ENCODE assay signal across 14 cellular contexts in genomic region chr19:43581467-43581866, GRCh38. TPM values are rescaled to one million over a fixed set of nuclear protein-coding genes. Genes with fewer than 3 reads are reported as not detected.
DNase-seq lines count a peak whose midpoint lies in the region; ATAC-seq, FAIRE-seq and TF ChIP-seq lines count a peak whose summit lies in the region.
"Had no signal": no experiment of that assay in that cellular context is flagged by ENCODE, and none has a peak within 500 bp of the region (broad histone marks: within the 10 kb centered on the region; RNA-seq: fewer than 3 reads in every experiment).

No MANE protein-coding gene starts in this region.

- H3K4me1 Mint-ChIP-seq in activated CD4-positive, alpha-beta T cell treated with anti-CD3 and anti-CD28 coated beads, Interleukin-2, amount 10 ng/mL, durations not matched to agents 7 days and 5 days = peaks cover 41% of the 10 kb centered on the region
- peaks cover 64% of the 10 kb centered on the region for H3K4me1 Mint-ChIP-seq in activated CD8-positive, alpha-beta T cell treated with anti-CD3 and anti-CD28 coated beads, Interleukin-2, amount 10 ng/mL, durations not matched to agents 7 days and 5 days (ENCODE audit: low read depth)

- H3K9me3 ChIP-seq in kidney (ENCODE audit: control insufficient read depth in 1 of 2, low read length in 2 of 2) = no peaks in the 10 kb centered on the region
- no peaks in the 10 kb centered on the region for H3K9me3 ChIP-seq in stomach smooth muscle (ENCODE audit: control insufficient read depth in 2 of 2, low read length in 2 of 2)
- H3K9me3 ChIP-seq: adrenal gland had no signal

- POLR2A ChIA-PET in activated CD4-positive, alpha-beta T cell treated with anti-CD3 and anti-CD28 coated beads, Interleukin-2, amount 10 ng/mL, durations not matched to agents 7 days and 5 days (lab: Charles Lee) = interaction anchor here (1.3 kb wide), 1 partner anchor 26 kb away, joined by 4 read pairs; no protein-coding TSS in a partner anchor
- POLR2A ChIA-PET in activated CD8-positive, alpha-beta T cell treated with anti-CD3 and anti-CD28 coated beads, Interleukin-2, amount 10 ng/mL, durations not matched to agents 7 days and 5 days (lab: Charles Lee) = interaction anchor here (0.6 kb wide), 1 partner anchor 52 kb away, joined by 3 read pairs; no protein-coding TSS in a partner anchor

- no peak for DNase-seq in activated CD4-positive, alpha-beta T cell treated with anti-CD3 and anti-CD28 coated beads, Interleukin-2, amount 10 ng/mL, durations not matched to agents 7 days and 5 days
- no peak for DNase-seq in activated CD4-positive, alpha-beta T cell treated with anti-CD3 and anti-CD28 coated beads for 48 hours
- DNase-seq in activated CD8-positive, alpha-beta T cell treated with anti-CD3 and anti-CD28 coated beads, Interleukin-2, amount 10 ng/mL, durations not matched to agents 7 days and 5 days = no peak
- DNase-seq in kidney = peak; percentile 42
- no peak for DNase-seq in cerebellar nuclear complex (lab: John Stamatoyannopoulos, UW)
- DNase-seq: activated CD4-positive, alpha-beta T cell treated with anti-CD3 and anti-CD28 coated beads for 36 hours; naive B cell; SIG-M5; stimulated activated CD4-positive, alpha-beta T cell treated with anti-CD3 and anti-CD28 coated beads, Interleukin-2, amount 100 ng/mL, for 48 hours had no signal

- H3K27me3 Mint-ChIP-seq in activated CD4-positive, alpha-beta T cell treated with anti-CD3 and anti-CD28 coated beads, Interleukin-2, amount 10 ng/mL, durations not matched to agents 7 days and 5 days = no peaks in the 10 kb centered on the region
- H3K27me3 Mint-ChIP-seq in activated CD8-positive, alpha-beta T cell treated with anti-CD3 and anti-CD28 coated beads, Interleukin-2, amount 10 ng/mL, durations not matched to agents 7 days and 5 days (ENCODE audit: low read depth) = no peaks in the 10 kb centered on the region
- H3K27me3 Mint-ChIP-seq: activated CD4-positive, alpha-beta T cell treated with anti-CD3 and anti-CD28 coated beads for 36 hours; naive B cell had no signal

- H3K36me3 Mint-ChIP-seq in activated CD4-positive, alpha-beta T cell treated with anti-CD3 and anti-CD28 coated beads, Interleukin-2, amount 10 ng/mL, durations not matched to agents 7 days and 5 days (ENCODE audit: low read depth) = no peaks in the 10 kb centered on the region
- H3K36me3 Mint-ChIP-seq in activated CD8-positive, alpha-beta T cell treated with anti-CD3 and anti-CD28 coated beads, Interleukin-2, amount 10 ng/mL, durations not matched to agents 7 days and 5 days (ENCODE audit: low read depth) = peaks cover 19% of the 10 kb centered on the region

- H3K4me1 ChIP-seq in kidney (ENCODE audit: control insufficient read depth in 1 of 2, insufficient read depth in 1 of 2, low read depth in 1 of 2, low read length in 2 of 2) = peaks cover 17 to 29% of the 10 kb centered on the region in 2 donors
- H3K4me1 ChIP-seq in stomach smooth muscle (ENCODE audit: control insufficient read depth, insufficient read depth, low read length) = peaks cover 17% of the 10 kb centered on the region

- no peak overlapping the region for H3K4me3 Mint-ChIP-seq in activated CD4-positive, alpha-beta T cell treated with anti-CD3 and anti-CD28 coated beads, Interleukin-2, amount 10 ng/mL, durations not matched to agents 7 days and 5 days
- H3K4me3 Mint-ChIP-seq in activated CD8-positive, alpha-beta T cell treated with anti-CD3 and anti-CD28 coated beads, Interleukin-2, amount 10 ng/mL, durations not matched to agents 7 days and 5 days = peak overlapping the region; percentile 85
- H3K4me3 Mint-ChIP-seq: activated CD4-positive, alpha-beta T cell treated with anti-CD3 and anti-CD28 coated beads for 36 hours had no signal

- H3K27ac Mint-ChIP-seq in activated CD4-positive, alpha-beta T cell treated with anti-CD3 and anti-CD28 coated beads, Interleukin-2, amount 10 ng/mL, durations not matched to agents 7 days and 5 days = peak overlapping the region; percentile 28
- H3K27ac Mint-ChIP-seq in activated CD8-positive, alpha-beta T cell treated with anti-CD3 and anti-CD28 coated beads, Interleukin-2, amount 10 ng/mL, durations not matched to agents 7 days and 5 days = peak overlapping the region; percentile 92
- H3K27ac Mint-ChIP-seq: activated CD4-positive, alpha-beta T cell treated with anti-CD3 and anti-CD28 coated beads for 36 hours had no signal

- H3K9ac ChIP-seq in kidney (ENCODE audit: low read length in 2 of 2) (peak overlapping the region in 1 of 2 donors; percentile 51), stomach smooth muscle (ENCODE audit: low read length in 2 of 2) (peak overlapping the region; percentile 47 to 82)

- peak overlapping the region; percentile 56 to 71 for H3K4me3 ChIP-seq in kidney (ENCODE audit: low read length in 2 of 2)
- peak overlapping the region; percentile 83 to 91 for H3K4me3 ChIP-seq in stomach smooth muscle (ENCODE audit: low read length in 2 of 2)

- H3K27ac ChIP-seq in kidney (ENCODE audit: low read depth in 2 of 2, low read length in 2 of 2) (peak overlapping the region in 1 of 2 donors; percentile 41), stomach smooth muscle (ENCODE audit: low read length) (peak overlapping the region; percentile 41)

- H3K27me3 ChIP-seq in stomach smooth muscle (ENCODE audit: control insufficient read depth in 1 of 2, insufficient read depth in 2 of 2, low read length in 2 of 2) = no peaks in the 10 kb centered on the region
- H3K27me3 ChIP-seq: adrenal gland had no signal

- no peak for FAIRE-seq in kidney (lab: Jason Lieb, UNC)

- no peaks in the 10 kb centered on the region for H3K9me3 Mint-ChIP-seq in activated CD4-positive, alpha-beta T cell treated with anti-CD3 and anti-CD28 coated beads, Interleukin-2, amount 10 ng/mL, durations not matched to agents 7 days and 5 days
- H3K9me3 Mint-ChIP-seq in activated CD8-positive, alpha-beta T cell treated with anti-CD3 and anti-CD28 coated beads, Interleukin-2, amount 10 ng/mL, durations not matched to agents 7 days and 5 days (ENCODE audit: insufficient read depth) = no peaks in the 10 kb centered on the region
- H3K9me3 Mint-ChIP-seq: naive B cell had no signal

- H3K36me3 ChIP-seq in kidney (ENCODE audit: control insufficient read depth in 1 of 2, insufficient read depth in 2 of 2, low read length in 2 of 2) (no peaks in the 10 kb centered on the region), stomach smooth muscle (ENCODE audit: control insufficient read depth in 2 of 2, insufficient read depth in 2 of 2, low read length in 2 of 2) (peaks cover 3 to 5% of the 10 kb centered on the region in 2 donors)
- H3K36me3 ChIP-seq: adrenal gland had no signal

- ATAC-seq in activated CD8-positive, alpha-beta T cell treated with anti-CD3 and anti-CD28 coated beads, Interleukin-2, amount 10 ng/mL, durations not matched to agents 7 days and 5 days = no peak
- no peak for ATAC-seq in GM21526 (IDR thresholded peaks at IDR 0.05; ENCODE audit: low FRiP score, unreplicated experiment)
- no peak for ATAC-seq in HG03196 (IDR thresholded peaks at IDR 0.05; ENCODE audit: unreplicated experiment)
- ATAC-seq: activated CD4-positive, alpha-beta T cell treated with anti-CD3 and anti-CD28 coated beads for 36 hours had no signal

- TF ChIP-seq CTCF in kidney (IDR thresholded peaks at IDR 0.05; ENCODE audit: borderline replicate concordance, extremely low read depth, insufficient read depth) = no peak

- intact Hi-C loops in kidney (cut with DNase I) = no loop called here

- CTCF ChIA-PET in activated CD4-positive, alpha-beta T cell treated with anti-CD3 and anti-CD28 coated beads, Interleukin-2, amount 10 ng/mL, durations not matched to agents 7 days and 5 days (lab: Charles Lee) = interaction anchor here (2.2 to 4.7 kb wide), 2 partner anchors 13 kb away, joined by 14 to 34 read pairs; partner anchors contain the start of genes IRGQ and ZNF576
- CTCF ChIA-PET in activated CD8-positive, alpha-beta T cell treated with anti-CD3 and anti-CD28 coated beads, Interleukin-2, amount 10 ng/mL, durations not matched to agents 7 days and 5 days (lab: Charles Lee) = interaction anchor here (2.1 to 9.0 kb wide), 2 partner anchors 15 to 26 kb away, joined by 9 to 88 read pairs; partner anchors contain the start of genes IRGQ and ZNF576

RNA-seq across cellular contexts. Expression of gene PINLYP, which starts 5.9 kb away (rescaled TPM):
- 1 to 10 TPM; 4.1 to 5.0 TPM for total RNA-seq in activated CD4-positive, alpha-beta T cell treated with anti-CD3 and anti-CD28 coated beads, Interleukin-2, amount 10 ng/mL, durations not matched to agents 7 days and 5 days
- total RNA-seq in activated CD8-positive, alpha-beta T cell treated with anti-CD3 and anti-CD28 coated beads, Interleukin-2, amount 10 ng/mL, durations not matched to agents 7 days and 5 days = 1 to 10 TPM; 7.4 to 8.9 TPM
- 14.8 TPM for total RNA-seq in kidney
- polyA plus RNA-seq in kidney (ENCODE audit: insufficient read depth, low read depth, low replicate concordance) = 41.8 TPM

RNA-seq across cellular contexts. Expression of gene XRCC1, which starts 6.1 kb away (rescaled TPM):
- 10 to 100 TPM; 41.2 to 42.6 TPM for total RNA-seq in activated CD4-positive, alpha-beta T cell treated with anti-CD3 and anti-CD28 coated beads, Interleukin-2, amount 10 ng/mL, durations not matched to agents 7 days and 5 days
- total RNA-seq in activated CD8-positive, alpha-beta T cell treated with anti-CD3 and anti-CD28 coated beads, Interleukin-2, amount 10 ng/mL, durations not matched to agents 7 days and 5 days = 10 to 100 TPM; 46.5 to 48.4 TPM
- 24.5 TPM for total RNA-seq in kidney
- 19.3 TPM for polyA plus RNA-seq in kidney (ENCODE audit: insufficient read depth, low read depth, low replicate concordance)

RNA-seq across cellular contexts. Expression of gene IRGQ, which starts 14.5 kb away (rescaled TPM):
- 1 to 10 TPM; 9.0 to 9.7 TPM for total RNA-seq in activated CD4-positive, alpha-beta T cell treated with anti-CD3 and anti-CD28 coated beads, Interleukin-2, amount 10 ng/mL, durations not matched to agents 7 days and 5 days
- total RNA-seq in activated CD8-positive, alpha-beta T cell treated with anti-CD3 and anti-CD28 coated beads, Interleukin-2, amount 10 ng/mL, durations not matched to agents 7 days and 5 days = 10 to 100 TPM; 11.2 to 14.0 TPM
- 24.2 TPM for total RNA-seq in kidney
- polyA plus RNA-seq in kidney (ENCODE audit: insufficient read depth, low read depth, low replicate concordance) = 9.5 TPM

RNA-seq across cellular contexts. Expression of gene ZNF576, which starts 14.9 kb away (rescaled TPM):
- 10 to 100 TPM; 14.1 to 14.9 TPM for total RNA-seq in activated CD4-positive, alpha-beta T cell treated with anti-CD3 and anti-CD28 coated beads, Interleukin-2, amount 10 ng/mL, durations not matched to agents 7 days and 5 days
- 10 to 100 TPM; 14.1 to 17.3 TPM for total RNA-seq in activated CD8-positive, alpha-beta T cell treated with anti-CD3 and anti-CD28 coated beads, Interleukin-2, amount 10 ng/mL, durations not matched to agents 7 days and 5 days
- 15.3 TPM for total RNA-seq in kidney
- 25.6 TPM for polyA plus RNA-seq in kidney (ENCODE audit: insufficient read depth, low read depth, low replicate concordance)

RNA-seq across cellular contexts. Expression of gene SRRM5, which starts 30.4 kb away (rescaled TPM):
- total RNA-seq in activated CD4-positive, alpha-beta T cell treated with anti-CD3 and anti-CD28 coated beads, Interleukin-2, amount 10 ng/mL, durations not matched to agents 7 days and 5 days = under 1 TPM; 0.50 to 0.79 TPM
- total RNA-seq in activated CD8-positive, alpha-beta T cell treated with anti-CD3 and anti-CD28 coated beads, Interleukin-2, amount 10 ng/mL, durations not matched to agents 7 days and 5 days = under 1 TPM; 0.71 to 0.73 TPM
- 0.28 TPM for total RNA-seq in kidney
- 0.22 TPM for polyA plus RNA-seq in kidney (ENCODE audit: insufficient read depth, low read depth, low replicate concordance)
- total RNA-seq: urinary bladder had no signal
